24 cellular contexts compared by ENCODE assay signal in genomic region chr4:75729836-75730235, GRCh38. TPM values are rescaled to one million over a fixed set of nuclear protein-coding genes. Genes with fewer than 3 reads are reported as not detected.
DNase-seq lines count a peak whose midpoint lies in the region; ATAC-seq, FAIRE-seq and TF ChIP-seq lines count a peak whose summit lies in the region.
"Had no signal": no experiment of that assay in that cellular context is flagged by ENCODE, and none has a peak within 500 bp of the region (broad histone marks: within the 10 kb centered on the region; RNA-seq: fewer than 3 reads in every experiment).

No MANE protein-coding gene starts in this region.

- H3K9ac ChIP-seq in Loucy (ENCODE audit: low read depth, low read length, poor library complexity, severe bottlenecking) (no peak overlapping the region), K562 (ENCODE audit: insufficient read depth in 1 of 2, low read depth in 2 of 2, low read length in 2 of 2) (0 out of 4 replicates have a peak overlapping the region, but pooled peaks of 1 of the 2 experiments have one; percentile 12), skeletal muscle satellite cell (ENCODE audit: low read depth, low read length) (no peak overlapping the region)

- H4K20me1 ChIP-seq in Loucy (ENCODE audit: insufficient read depth, low read length, poor library complexity, severe bottlenecking) (peaks cover 27% of the 10 kb centered on the region), K562 (replicated peaks; ENCODE audit: control insufficient read depth, insufficient read depth, low read length) (no peaks in the 10 kb centered on the region), hepatocyte (ENCODE audit: insufficient read depth, poor library complexity, severe bottlenecking) (peaks cover 17% of the 10 kb centered on the region)

- H3K27me3 ChIP-seq in Loucy (ENCODE audit: insufficient read depth, low read length, poor library complexity, severe bottlenecking) (no peaks in the 10 kb centered on the region), K562 (ENCODE audit: control insufficient read depth in 2 of 2, insufficient read depth in 2 of 2, low read length in 2 of 2) (no peaks in the 10 kb centered on the region), hepatocyte (no peaks in the 10 kb centered on the region), skeletal muscle satellite cell (ENCODE audit: control insufficient read depth, insufficient read depth, low read length) (no peaks in the 10 kb centered on the region)
- H3K27me3 ChIP-seq: dorsolateral prefrontal cortex, tibial nerve had no signal

- H3K27ac ChIP-seq in K562 (ENCODE audit: extremely low read depth, low read depth, low read length) (peak overlapping the region; percentile 14; the same call in 1 of the 3 replicates), hepatocyte (peak overlapping the region; percentile 30)
- H3K27ac ChIP-seq: dorsolateral prefrontal cortex, epithelial cell of prostate, tibial nerve, VCaP had no signal

- H3K4me2 ChIP-seq in Loucy (ENCODE audit: low read depth, low read length, poor library complexity, severe bottlenecking) (peak overlapping the region; percentile 49), K562 (ENCODE audit: insufficient read depth, low read length) (no peak overlapping the region), hepatocyte (peak overlapping the region; percentile 13), skeletal muscle satellite cell (ENCODE audit: low read length) (peak overlapping the region; percentile 36)

- intact Hi-C loops in K562 (cut with micrococcal nuclease) = no loop called here

- no peaks in the 10 kb centered on the region for H3K9me2 ChIP-seq in Loucy (replicated peaks; ENCODE audit: low read depth, low read length)
- no peaks in the 10 kb centered on the region for H3K9me2 ChIP-seq in hepatocyte (replicated peaks; ENCODE audit: insufficient read depth)

- no peak for TF ChIP-seq POLR2A in K562 (conservative IDR thresholded peaks at IDR 0.05)

- H3K4me3 ChIP-seq in Loucy (ENCODE audit: low read length, poor library complexity, severe bottlenecking) = peak overlapping the region; percentile 23
- no peak overlapping the region for H3K4me3 ChIP-seq in K562
- no peak overlapping the region for H3K4me3 ChIP-seq in hepatocyte
- H3K4me3 ChIP-seq in skeletal muscle satellite cell (ENCODE audit: low read length) = no peak overlapping the region
- H3K4me3 ChIP-seq: dorsolateral prefrontal cortex, tibial nerve had no signal

- TF ChIP-seq RAD21 in K562 (CRISPR knock-in tag; conservative IDR thresholded peaks at IDR 0.05 in 1 of 2, IDR thresholded peaks at IDR 0.05 in 1 of 2) = no peak

- in situ Hi-C loops in K562 (cut with MboI) = no loop called here

- POLR2A ChIA-PET in K562 (lab: Yijun Ruan, JAX) = interaction anchor here (1.5 kb wide), 1 partner anchor 11 kb away, joined by 5 read pairs; no protein-coding TSS in a partner anchor

- H3K9me3 ChIP-seq in Loucy (ENCODE audit: insufficient read depth, low read depth, low read length) = 0 out of 2 replicates have a peak, but pooled peaks cover 3% of the 10 kb centered on the region
- H3K9me3 ChIP-seq in K562 (replicated peaks; ENCODE audit: control insufficient read depth, insufficient read depth, low read depth, low read length) = no peaks in the 10 kb centered on the region
- no peaks in the 10 kb centered on the region for H3K9me3 ChIP-seq in hepatocyte (ENCODE audit: low read depth)
- no peaks in the 10 kb centered on the region for H3K9me3 ChIP-seq in skeletal muscle satellite cell (replicated peaks; ENCODE audit: low read length)

- DNase-seq in K562 (ENCODE audit: extremely low read depth in 1 of 4, low spot score in 3 of 4) (no peak), hepatocyte (ENCODE audit: low spot score) (no peak)
- DNase-seq: activated CD4-positive, alpha-beta T cell treated with anti-CD3 and anti-CD28 coated beads, Interleukin-2, amount 10 ng/mL, durations not matched to agents 7 days and 5 days; activated CD8-positive, alpha-beta memory T cell treated with anti-CD3 and anti-CD28 coated beads, Interleukin-2, amount 10 ng/mL, durations not matched to agents 7 days and 5 days; activated naive CD4-positive, alpha-beta T cell treated with anti-CD3 and anti-CD28 coated beads, Interleukin-2, amount 10 ng/mL, durations not matched to agents 7 days and 5 days; anterior cingulate cortex; caudate nucleus; CD4-positive, CD25-positive, alpha-beta regulatory T cell; dorsolateral prefrontal cortex; kidney; mammary epithelial cell; NCI-H1417 treated with DMSO at 0.1 percent for 48 hours; NCI-H2107; NCI-H446 treated with DMSO at 0.1 percent for 48 hours; OCI-M1 had no signal

- H3K79me2 ChIP-seq in Loucy (ENCODE audit: insufficient read depth, low read length) (peaks cover 87% of the 10 kb centered on the region), K562 (ENCODE audit: control insufficient read depth, insufficient read depth, low read length) (peaks cover 83% of the 10 kb centered on the region), hepatocyte (peaks cover 96% of the 10 kb centered on the region)

- CTCF ChIA-PET in K562 (lab: Yijun Ruan, JAX; ENCODE audit: low intra/inter-chr PET ratio) = no interaction called here

- H3K4me1 ChIP-seq in Loucy (ENCODE audit: insufficient read depth, low read length, poor library complexity, severe bottlenecking) (peaks cover 41% of the 10 kb centered on the region), K562 (replicated peaks in 1 of 2; ENCODE audit: control insufficient read depth in 2 of 2, insufficient read depth in 2 of 2, low read length in 2 of 2) (peaks cover 7 to 11% of the 10 kb centered on the region in 2 experiments; a peak in 3 of 5 replicates), hepatocyte (ENCODE audit: insufficient read depth) (peaks cover 16% of the 10 kb centered on the region), skeletal muscle satellite cell (ENCODE audit: control insufficient read depth, insufficient read depth, low read length) (peaks cover 17% of the 10 kb centered on the region)

- TF ChIP-seq CTCF in Loucy (conservative IDR thresholded peaks at IDR 0.05; ENCODE audit: low read length) = no peak
- no peak for TF ChIP-seq CTCF in K562 (IDR thresholded peaks at IDR 0.05 in 2 of 3, conservative IDR thresholded peaks at IDR 0.05 in 1 of 3; ENCODE audit: insufficient read depth in 2 of 3, low read depth in 1 of 3, low read length in 3 of 3)
- TF ChIP-seq CTCF in hepatocyte (IDR thresholded peaks at IDR 0.05; ENCODE audit: poor library complexity) = no peak

- no TSS peak for BruUV-seq in K562 (replicated peaks; lab: Mats Ljungman, UMichigan)

- no peak overlapping the region for H2AFZ ChIP-seq in Loucy (ENCODE audit: low read length)
- no peak overlapping the region for H2AFZ ChIP-seq in K562 (ENCODE audit: low read depth, low read length)
- H2AFZ ChIP-seq in hepatocyte = no peak overlapping the region

- no peak for ATAC-seq in K562
- no peak for ATAC-seq in HG03159 (IDR thresholded peaks at IDR 0.05; ENCODE audit: unreplicated experiment)
- ATAC-seq in GM21825 (IDR thresholded peaks at IDR 0.05; ENCODE audit: unreplicated experiment) = no peak
- no peak for ATAC-seq in HG03521 (IDR thresholded peaks at IDR 0.05; ENCODE audit: unreplicated experiment)
- ATAC-seq: activated CD8-positive, alpha-beta memory T cell treated with anti-CD3 and anti-CD28 coated beads, Interleukin-2, amount 10 ng/mL, durations not matched to agents 7 days and 5 days had no signal

- no peaks in the 10 kb centered on the region for H3K36me3 ChIP-seq in Loucy (ENCODE audit: insufficient read depth, low read length)
- peaks cover 5% of the 10 kb centered on the region; the same call in 1 of the 3 replicates for H3K36me3 ChIP-seq in K562 (ENCODE audit: control insufficient read depth, insufficient read depth, low read length)
- no peaks in the 10 kb centered on the region for H3K36me3 ChIP-seq in hepatocyte (replicated peaks; ENCODE audit: insufficient read depth, low read depth)
- no peaks in the 10 kb centered on the region for H3K36me3 ChIP-seq in skeletal muscle satellite cell (ENCODE audit: insufficient read depth, low read length)

- TF ChIP-seq EP300 in K562 (IDR thresholded peaks at IDR 0.05; ENCODE audit: low read length) = no peak

- H3F3A ChIP-seq in Loucy (ENCODE audit: low read depth) = no peaks in the 10 kb centered on the region

- FAIRE-seq in K562 (lab: Jason Lieb, UNC) = no peak
- FAIRE-seq: GM19239, kidney had no signal

- WGBS in K562 (ENCODE audit: insufficient coverage, low coverage, missing lambda C conversion rate) = 14% methylated on average over 3 of the region's 3 CpGs
- 77% methylated on average over 3 of the region's 3 CpGs for WGBS in hepatocyte (ENCODE audit: low lambda C conversion rate, missing lambda C conversion rate)

- H3K9me1 ChIP-seq in K562 (ENCODE audit: control insufficient read depth, insufficient read depth, low read length) = no peaks in the 10 kb centered on the region

RNA-seq across cellular contexts. Expression of gene USO1, which starts 5.5 kb away (rescaled TPM):
- 22.0 and 88.8 TPM in 2 replicates for total RNA-seq in K562 (2011; cell fraction: chromatin; rRNA removed; ENCODE audit: low replicate concordance)
- total RNA-seq in K562 (2011; cell fraction: nucleolus; rRNA removed) = 18.5 and 23.9 TPM in 2 replicates
- 33.2 and 59.6 TPM in 2 replicates for total RNA-seq in K562 (2011; cell fraction: nucleoplasm; rRNA removed)
- total RNA-seq in K562 (2014; rRNA removed) (48.5 and 54.0 TPM in 2 replicates), K562 (2014; rRNA removed; fragmentation: Illumina TruSeq; extraction: Trizol) (76.2 and 80.2 TPM in 2 replicates), K562 (2015; rRNA removed; fragmentation: Illumina TruSeq; extraction: Trizol) (68.7 and 72.8 TPM in 2 replicates), K562 (2021) (45.3 and 48.0 TPM in 2 replicates), hepatocyte (113 and 116 TPM in 2 replicates)
- polyA plus RNA-seq in K562 (2011; rRNA removed) (87.5 and 97.8 TPM in 2 replicates), K562 (2014; fragmentation: Illumina TruSeq; extraction: Trizol) (54.5 and 71.6 TPM in 2 replicates), K562 (2014; fragmentation: Nextera tagmentation; extraction: Ambion mirVana) (10 to 100 TPM; 19.3 to 22.1 TPM), K562 (2014; rRNA removed) (44.3 and 45.1 TPM in 2 replicates), hepatocyte (50.4 and 58.3 TPM in 2 replicates)
- polyA plus RNA-seq in K562 (2011; cell fraction: cytosol; rRNA removed) = 21.2 and 42.2 TPM in 2 replicates
- 15.9 and 30.8 TPM in 2 replicates for polyA plus RNA-seq in K562 (2011; cell fraction: nucleus; rRNA removed)
- 40.7 and 71.7 TPM in 2 replicates for polyA plus RNA-seq in K562 (2012)
- polyA minus RNA-seq in K562 (2011; rRNA and poly(A)+ RNA removed) = 69.8 and 96.2 TPM in 2 replicates
- polyA minus RNA-seq in K562 (2011; cell fraction: cytosol; rRNA and poly(A)+ RNA removed) = 32.1 and 32.4 TPM in 2 replicates
- 15.2 and 35.5 TPM in 2 replicates for polyA minus RNA-seq in K562 (2011; cell fraction: nucleus; rRNA and poly(A)+ RNA removed)
- 92.2 and 109 TPM in 2 replicates for total RNA-seq in skeletal muscle satellite cell (2012; rRNA removed)

RNA-seq across cellular contexts. Expression of gene G3BP2, which starts 56.6 kb away (rescaled TPM):
- 41.8 and 137 TPM in 2 replicates for total RNA-seq in K562 (2011; cell fraction: chromatin; rRNA removed; ENCODE audit: low replicate concordance)
- 22.8 and 31.1 TPM in 2 replicates for total RNA-seq in K562 (2011; cell fraction: nucleolus; rRNA removed)
- 47.7 and 75.6 TPM in 2 replicates for total RNA-seq in K562 (2011; cell fraction: nucleoplasm; rRNA removed)
- total RNA-seq in K562 (2014; rRNA removed) (84.6 and 88.9 TPM in 2 replicates), K562 (2014; rRNA removed; fragmentation: Illumina TruSeq; extraction: Trizol) (138 and 159 TPM in 2 replicates), K562 (2015; rRNA removed; fragmentation: Illumina TruSeq; extraction: Trizol) (125 and 130 TPM in 2 replicates), K562 (2021) (143 and 160 TPM in 2 replicates), hepatocyte (176 and 181 TPM in 2 replicates)
- polyA plus RNA-seq in K562 (2011; rRNA removed) (90.9 and 141 TPM in 2 replicates), K562 (2014; fragmentation: Illumina TruSeq; extraction: Trizol) (143 and 222 TPM in 2 replicates), K562 (2014; fragmentation: Nextera tagmentation; extraction: Ambion mirVana) (10 to 100 TPM; 25.2 to 36.2 TPM), K562 (2014; rRNA removed) (83.7 and 90.2 TPM in 2 replicates), hepatocyte (85.2 and 86.0 TPM in 2 replicates)
- polyA plus RNA-seq in K562 (2011; cell fraction: cytosol; rRNA removed) = 28.9 and 47.0 TPM in 2 replicates
- 23.0 and 34.6 TPM in 2 replicates for polyA plus RNA-seq in K562 (2011; cell fraction: nucleus; rRNA removed)
- 83.9 and 86.5 TPM in 2 replicates for polyA plus RNA-seq in K562 (2012)
- polyA minus RNA-seq in K562 (2011; rRNA and poly(A)+ RNA removed) = 194 and 199 TPM in 2 replicates
- 44.7 and 78.4 TPM in 2 replicates for polyA minus RNA-seq in K562 (2011; cell fraction: cytosol; rRNA and poly(A)+ RNA removed)
- 23.4 and 41.5 TPM in 2 replicates for polyA minus RNA-seq in K562 (2011; cell fraction: nucleus; rRNA and poly(A)+ RNA removed)
- total RNA-seq in skeletal muscle satellite cell (2012; rRNA removed) = 159 and 164 TPM in 2 replicates
